ENCODE assay signal across 2 cellular contexts in genomic region chr13:110404321-110404720, GRCh38.
TF ChIP-seq lines count a peak whose summit lies in the region.

No MANE protein-coding gene starts in this region.

TF ChIP-seq in SK-N-SH, 30 proteins besides CTCF, POLR2A, EP300 and RAD21 (continued from another document):
- no peak for TF ChIP-seq PBX3 (IDR thresholded peaks at IDR 0.05)
- TF ChIP-seq POLR2AphosphoS5 (IDR thresholded peaks at IDR 0.05; ENCODE audit: low read depth, low read length): no peak
- no peak for TF ChIP-seq USF2 (IDR thresholded peaks at IDR 0.05; ENCODE audit: borderline replicate concordance, low read depth, low read length)
- no peak for TF ChIP-seq FOXM1 (IDR thresholded peaks at IDR 0.05; ENCODE audit: low read depth)
- TF ChIP-seq ZBTB33 (IDR thresholded peaks at IDR 0.05; ENCODE audit: borderline replicate concordance, low read depth): no peak
- TF ChIP-seq FOXJ3 (CRISPR knock-in tag; IDR thresholded peaks at IDR 0.05): no peak
- TF ChIP-seq NRF1 (IDR thresholded peaks at IDR 0.05; ENCODE audit: low read depth, low read length): no peak
- no peak for TF ChIP-seq ELF1 (IDR thresholded peaks at IDR 0.05)

TF ChIP-seq in SK-N-SH treated with all-trans-retinoic acid at 6 μM for 48 hours, 23 proteins besides CTCF, POLR2A, EP300 and RAD21 (continued from another document):
- TF ChIP-seq POU6F1 (CRISPR knock-in tag; IDR thresholded peaks at IDR 0.05; ENCODE audit: borderline replicate concordance, low read depth) (no peak), PPARA (CRISPR knock-in tag; IDR thresholded peaks at IDR 0.05; ENCODE audit: borderline replicate concordance) (no peak), ZFP3 (CRISPR knock-in tag; IDR thresholded peaks at IDR 0.05) (no peak), ZNF8 (CRISPR knock-in tag; IDR thresholded peaks at IDR 0.05) (no peak), CSRNP3 (CRISPR knock-in tag; IDR thresholded peaks at IDR 0.05) (no peak), BACH2 (CRISPR knock-in tag; IDR thresholded peaks at IDR 0.05; ENCODE audit: borderline replicate concordance) (no peak), CREB5 (CRISPR knock-in tag; IDR thresholded peaks at IDR 0.05; ENCODE audit: low read depth) (no peak), OSR1 (CRISPR knock-in tag; IDR thresholded peaks at IDR 0.05) (no peak), GLIS3 (CRISPR knock-in tag; IDR thresholded peaks at IDR 0.05) (no peak), CSDC2 (CRISPR knock-in tag; IDR thresholded peaks at IDR 0.05) (no peak)
